8 cellular contexts compared by ENCODE assay signal in genomic region chr16:19167710-19168172, GRCh38. TPM values are rescaled to one million over a fixed set of nuclear protein-coding genes. Genes with fewer than 3 reads are reported as not detected.
A peak's percentile ranks its signal among the peaks of the same experiment; 100 is the strongest.
DNase-seq lines count a peak whose midpoint lies in the region; ATAC-seq and TF ChIP-seq lines count a peak whose summit lies in the region.

No MANE protein-coding gene starts in this region.

- H3K4me2 ChIP-seq in HCT116 (ENCODE audit: low read length), result peak overlapping the region; percentile 99
- H3K4me2 ChIP-seq in parathyroid adenoma (ENCODE audit: low read length), result peak overlapping the region; percentile 94

- H3K9me3 Mint-ChIP-seq in activated T-helper 2 cell treated with anti-CD3 and anti-CD28 coated beads, Interferon-gamma antibody, Interleukin-2, Interleukin-4, amounts not matched to agents 10 μg/mL and 5 μg/mL and 100 μg/mL, durations not matched to agents 14 hours and 24 hours and 36 hours, result peaks cover 5% of the 10 kb centered on the region

- H3K9me3 ChIP-seq in HCT116 (ENCODE audit: control insufficient read depth in 1 of 2, insufficient read depth in 1 of 2, low read depth in 1 of 2, low read length in 2 of 2), result peaks cover 0 to 6% of the 10 kb centered on the region in 2 experiments; a peak in 1 of 4 replicates
- no peaks in the 10 kb centered on the region for H3K9me3 ChIP-seq in parathyroid adenoma (ENCODE audit: control insufficient read depth, low read length)

- RAD21 ChIA-PET in HCT116 (lab: Charles Lee; ENCODE audit: low non-redundant PET in 1 of 2, low total read pairs in 2 of 2, uncharacterized antibody in 2 of 2, unreplicated experiment in 2 of 2), result no interaction called here

- H3K27me3 Mint-ChIP-seq in activated T-helper 2 cell treated with anti-CD3 and anti-CD28 coated beads, Interferon-gamma antibody, Interleukin-2, Interleukin-4, amounts not matched to agents 10 μg/mL and 5 μg/mL and 100 μg/mL, durations not matched to agents 14 hours and 24 hours and 36 hours (ENCODE audit: low read depth), result peaks cover 22% of the 10 kb centered on the region

- H4K20me1 ChIP-seq in HCT116 (ENCODE audit: insufficient read depth), result no peaks in the 10 kb centered on the region

- H3K27me3 ChIP-seq in HCT116 (ENCODE audit: insufficient read depth, low read length), result no peaks in the 10 kb centered on the region
- H3K27me3 ChIP-seq in parathyroid adenoma (ENCODE audit: control insufficient read depth, insufficient read depth, low read length), result no peaks in the 10 kb centered on the region

- ATAC-seq in HCT116 (peak; percentile 92), HG02973 (IDR thresholded peaks at IDR 0.05; ENCODE audit: unreplicated experiment) (no peak), HG03460 (IDR thresholded peaks at IDR 0.05; ENCODE audit: unreplicated experiment) (no peak)

- DNase-seq in DMS53 treated with DMSO at 0.1 percent for 48 hours (lab: John Stamatoyannopoulos, UW; ENCODE audit: unreplicated experiment) (peak; percentile 51), HCT116 (ENCODE audit: low read depth, low spot score) (peak; percentile 60), NCI-H2227 (lab: John Stamatoyannopoulos, UW; ENCODE audit: unreplicated experiment) (peak; percentile 88), head of caudate nucleus (peak in 40 of 42 donors; percentile 39 to 81 (median 64))
- DNase-seq in activated T-helper 2 cell treated with anti-CD3 and anti-CD28 coated beads, Interferon-gamma antibody, Interleukin-2, Interleukin-4, amounts not matched to agents 10 μg/mL and 5 μg/mL and 100 μg/mL, durations not matched to agents 14 hours and 24 hours and 36 hours (ENCODE audit: low spot score), result peak; percentile 40

- no peak for TF ChIP-seq POLR2A in HCT116 (IDR thresholded peaks at IDR 0.05; ENCODE audit: borderline replicate concordance, extremely low read depth, insufficient read depth, insufficient read length)

- no TSS peak for BruUV-seq in HCT116 (replicated peaks; lab: Mats Ljungman, UMichigan)

- peak overlapping the region; percentile 51 for H2AFZ ChIP-seq in HCT116 (ENCODE audit: low read depth, low read length, poor library complexity, severe bottlenecking)
- peak overlapping the region; percentile 99 for H2AFZ ChIP-seq in parathyroid adenoma

- TF ChIP-seq CTCF in HCT116 (IDR thresholded peaks at IDR 0.05 in 2 of 3, conservative IDR thresholded peaks at IDR 0.05 in 1 of 3; ENCODE audit: borderline replicate concordance in 1 of 3, insufficient read depth in 1 of 3, low read depth in 2 of 3, low read length in 2 of 3) (peak; percentile 68 to 95 (median 69)), parathyroid adenoma (IDR thresholded peaks at IDR 0.05) (peak; percentile 89)

- CTCF ChIA-PET in HCT116 (lab: Charles Lee), result interaction anchor here (1.7 kb wide), 1 partner anchor 12 kb away, joined by 10 read pairs; no protein-coding TSS in a partner anchor

- H3K4me3 Mint-ChIP-seq in activated T-helper 2 cell treated with anti-CD3 and anti-CD28 coated beads, Interferon-gamma antibody, Interleukin-2, Interleukin-4, amounts not matched to agents 10 μg/mL and 5 μg/mL and 100 μg/mL, durations not matched to agents 14 hours and 24 hours and 36 hours (ENCODE audit: low read depth), result peak overlapping the region; percentile 33

- H3K36me3 ChIP-seq in HCT116 (ENCODE audit: control insufficient read depth in 1 of 2, insufficient read depth in 2 of 2, low read length in 2 of 2), result no peaks in the 10 kb centered on the region
- H3K36me3 ChIP-seq in parathyroid adenoma (ENCODE audit: control insufficient read depth, insufficient read depth, low read length), result no peaks in the 10 kb centered on the region

- H3K27ac ChIP-seq in HCT116 (ENCODE audit: low read depth, low read length) (peak overlapping the region; percentile 72; the same call in 1 of the 2 replicates), parathyroid adenoma (no peak overlapping the region)

- H3K79me2 ChIP-seq in HCT116 (ENCODE audit: insufficient read depth, low read length) (no peaks in the 10 kb centered on the region), parathyroid adenoma (no peaks in the 10 kb centered on the region)

- peak; percentile 81 for TF ChIP-seq RAD21 in HCT116 (IDR thresholded peaks at IDR 0.05; ENCODE audit: low read depth)

- H3K27ac Mint-ChIP-seq in activated T-helper 2 cell treated with anti-CD3 and anti-CD28 coated beads, Interferon-gamma antibody, Interleukin-2, Interleukin-4, amounts not matched to agents 10 μg/mL and 5 μg/mL and 100 μg/mL, durations not matched to agents 14 hours and 24 hours and 36 hours, result no peak overlapping the region

- no peaks in the 10 kb centered on the region for H3K36me3 Mint-ChIP-seq in activated T-helper 2 cell treated with anti-CD3 and anti-CD28 coated beads, Interferon-gamma antibody, Interleukin-2, Interleukin-4, amounts not matched to agents 10 μg/mL and 5 μg/mL and 100 μg/mL, durations not matched to agents 14 hours and 24 hours and 36 hours (ENCODE audit: low read depth)

- H3K4me1 ChIP-seq in HCT116 (ENCODE audit: control insufficient read depth in 1 of 2, insufficient read depth in 2 of 2, low read length in 2 of 2) (peaks cover 4 to 36% of the 10 kb centered on the region in 2 experiments; a peak in 3 of 4 replicates), parathyroid adenoma (peaks cover 6% of the 10 kb centered on the region)

- POLR2A ChIA-PET in HCT116 (lab: Charles Lee), result no interaction called here

- H3K9ac ChIP-seq in HCT116 (ENCODE audit: low read length), result peak overlapping the region; percentile 69
- no peak overlapping the region for H3K9ac ChIP-seq in parathyroid adenoma

- intact Hi-C loops in HCT116 (cut with micrococcal nuclease) (loop anchor here (1.0 to 5.0 kb wide), 3 partner anchors 81 to 335 kb away; no protein-coding TSS in a partner anchor), head of caudate nucleus (cut with DNase I) (no loop called here)
- intact Hi-C loops in activated T-helper 2 cell treated with anti-CD3 and anti-CD28 coated beads, Interferon-gamma antibody, Interleukin-2, Interleukin-4, amounts not matched to agents 10 μg/mL and 5 μg/mL and 100 μg/mL, durations not matched to agents 14 hours and 24 hours and 36 hours (cut with micrococcal nuclease), result loop anchor here (1.0 to 2.0 kb wide), 3 partner anchors 50 to 207 kb away; no protein-coding TSS in a partner anchor

- H3K9me2 ChIP-seq in HCT116 (ENCODE audit: insufficient read depth), result no peaks in the 10 kb centered on the region

- no peaks in the 10 kb centered on the region for H3K4me1 Mint-ChIP-seq in activated T-helper 2 cell treated with anti-CD3 and anti-CD28 coated beads, Interferon-gamma antibody, Interleukin-2, Interleukin-4, amounts not matched to agents 10 μg/mL and 5 μg/mL and 100 μg/mL, durations not matched to agents 14 hours and 24 hours and 36 hours (ENCODE audit: low read depth)

- H3K4me3 ChIP-seq in HCT116 (replicated peaks in 1 of 2; ENCODE audit: low read depth in 1 of 2, low read length in 2 of 2), result peak overlapping the region; percentile 69 to 78
- peak overlapping the region; percentile 79 for H3K4me3 ChIP-seq in parathyroid adenoma (ENCODE audit: low read depth, low read length)

TF ChIP-seq in HCT116, 20 proteins besides CTCF, POLR2A, EP300 and RAD21:
- TF ChIP-seq TCF7L2 (IDR thresholded peaks at IDR 0.05; ENCODE audit: borderline replicate concordance, extremely low read depth, insufficient read depth, insufficient read length) (peak; percentile 28), EZH2phosphoT487 (IDR thresholded peaks at IDR 0.05; ENCODE audit: borderline replicate concordance) (no peak), CBX3 (IDR thresholded peaks at IDR 0.05; ENCODE audit: low read depth) (peak; percentile 27; the same call in 1 of the 2 replicates), JUND (IDR thresholded peaks at IDR 0.05) (no peak), MAX (IDR thresholded peaks at IDR 0.05) (peak; percentile 94), FOSL1 (IDR thresholded peaks at IDR 0.05; ENCODE audit: low read depth) (no peak), YY1 (IDR thresholded peaks at IDR 0.05; ENCODE audit: extremely low read depth, insufficient replicate concordance, low read depth, low read length) (peak; percentile 34)

RNA-seq across cellular contexts. Expression of gene SYT17, which starts 0.3 kb away (rescaled TPM):
- 10.3 TPM for total RNA-seq in HCT116 (2021; ENCODE audit: unreplicated experiment)
- 10.5 and 12.9 TPM in 2 replicates for polyA plus RNA-seq in HCT116 (2012)
- 0.34 and 0.57 TPM in 2 replicates for total RNA-seq in activated T-helper 2 cell treated with anti-CD3 and anti-CD28 coated beads, Interferon-gamma antibody, Interleukin-2, Interleukin-4, amounts not matched to agents 10 μg/mL and 5 μg/mL and 100 μg/mL, durations not matched to agents 14 hours and 24 hours and 36 hours

RNA-seq across cellular contexts. Expression of gene ITPRIPL2, which starts 54.0 kb away (rescaled TPM):
- 67.9 TPM for total RNA-seq in HCT116 (2021; ENCODE audit: unreplicated experiment)
- polyA plus RNA-seq in HCT116 (2012), result 22.8 and 25.2 TPM in 2 replicates
- total RNA-seq in activated T-helper 2 cell treated with anti-CD3 and anti-CD28 coated beads, Interferon-gamma antibody, Interleukin-2, Interleukin-4, amounts not matched to agents 10 μg/mL and 5 μg/mL and 100 μg/mL, durations not matched to agents 14 hours and 24 hours and 36 hours, result 44.4 and 48.0 TPM in 2 replicates
